Comparison of ENCODE assay signal across 8 cellular contexts in the genomic region with DNA sequence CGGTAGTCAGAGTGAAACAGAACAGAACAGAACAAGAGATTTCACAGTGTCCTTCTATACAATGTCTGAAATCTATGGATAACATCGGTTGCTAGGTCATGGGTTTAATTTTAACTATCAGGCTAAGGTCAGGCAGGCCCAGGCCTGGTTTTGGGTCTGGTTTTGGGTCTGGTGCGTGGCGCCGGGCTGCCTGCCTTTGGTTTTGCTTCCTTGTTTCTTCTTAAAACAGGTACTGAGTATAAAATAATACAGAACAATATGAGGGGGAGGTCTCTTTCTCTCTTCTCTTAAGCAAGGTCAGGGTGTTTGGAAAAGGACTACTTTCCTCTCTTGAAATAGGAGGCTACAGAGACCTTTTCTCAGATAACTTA. TPM values are rescaled to one million over a fixed set of nuclear protein-coding genes. Genes with fewer than 3 reads are reported as not detected.
DNase-seq lines count a peak whose midpoint lies in the region; ATAC-seq and TF ChIP-seq lines count a peak whose summit lies in the region.

No MANE protein-coding gene starts in this region.

- H3K4me3 Mint-ChIP-seq in activated naive CD4-positive, alpha-beta T cell treated with anti-CD3 and anti-CD28 coated beads for 36 hours, result peak overlapping the region; percentile 90

- H3K27ac ChIP-seq in lower lobe of right lung (peak overlapping the region; percentile 92), upper lobe of left lung (peak overlapping the region in 3 of 4 donors; percentile 75 to 81 (median 78))

- no peak for TF ChIP-seq EP300 in upper lobe of left lung (IDR thresholded peaks at IDR 0.05)

- H3K9me3 ChIP-seq in adipocyte (ENCODE audit: control insufficient read depth, low read length) (no peaks in the 10 kb centered on the region), lower lobe of right lung (no peaks in the 10 kb centered on the region), upper lobe of left lung (no peaks in the 10 kb centered on the region)

- peaks cover 3% of the 10 kb centered on the region for H3K27me3 Mint-ChIP-seq in activated naive CD4-positive, alpha-beta T cell treated with anti-CD3 and anti-CD28 coated beads for 36 hours (ENCODE audit: low read depth)

- peaks cover 16% of the 10 kb centered on the region for H3K36me3 ChIP-seq in adipocyte (ENCODE audit: control insufficient read depth, insufficient read depth, low read length, severe bottlenecking)
- peaks cover 17% of the 10 kb centered on the region for H3K36me3 ChIP-seq in lower lobe of right lung
- peaks cover 0 to 13% (median 7%) of the 10 kb centered on the region in 4 donors for H3K36me3 ChIP-seq in upper lobe of left lung

- peaks cover 49% of the 10 kb centered on the region for H3K4me1 Mint-ChIP-seq in activated naive CD4-positive, alpha-beta T cell treated with anti-CD3 and anti-CD28 coated beads for 36 hours (ENCODE audit: low read depth)

- H3K27ac Mint-ChIP-seq in activated naive CD4-positive, alpha-beta T cell treated with anti-CD3 and anti-CD28 coated beads for 36 hours, result peak overlapping the region; percentile 97

- WGBS in upper lobe of left lung, 2 donors, result 52 to 62% methylated on average over 5 of the region's 5 CpGs

- ATAC-seq in lower lobe of right lung (no peak), upper lobe of left lung (ENCODE audit: low FRiP score in 2 of 2) (no peak), left lobe of liver (no peak), HG03139 (IDR thresholded peaks at IDR 0.05; ENCODE audit: unreplicated experiment) (no peak)

- CTCF ChIA-PET in activated naive CD4-positive, alpha-beta T cell treated with anti-CD3 and anti-CD28 coated beads for 36 hours (lab: Charles Lee), result interaction anchor here (1.1 kb wide), 1 partner anchor 42 kb away, joined by 4 read pairs; no protein-coding TSS in a partner anchor

- TF ChIP-seq CTCF in lower lobe of right lung (IDR thresholded peaks at IDR 0.05) (no peak), upper lobe of left lung (IDR thresholded peaks at IDR 0.05) (no peak)

- peak overlapping the region; percentile 96 for H3K9ac ChIP-seq in adipocyte (ENCODE audit: low read length)

- H3K4me3 ChIP-seq in adipocyte (ENCODE audit: low read length) (peak overlapping the region; percentile 99), lower lobe of right lung (peak overlapping the region; percentile 90), upper lobe of left lung (peak overlapping the region in 3 of 4 donors; percentile 80 to 86 (median 81))

- intact Hi-C loops in activated naive CD4-positive, alpha-beta T cell treated with anti-CD3 and anti-CD28 coated beads for 36 hours (cut with micrococcal nuclease), result loop anchor here (2.0 to 10.0 kb wide), 4 partner anchors 272 to 1382 kb away; a partner anchor contains a TSS
- intact Hi-C loops in lower lobe of right lung (cut with DNase I), result no loop called here

- no peak for DNase-seq in activated naive CD4-positive, alpha-beta T cell treated with anti-CD3 and anti-CD28 coated beads for 36 hours
- no peak for DNase-seq in activated naive CD4-positive, alpha-beta T cell (lab: John Stamatoyannopoulos, UW)
- DNase-seq in adipocyte (ENCODE audit: low read depth) (no peak), lower lobe of right lung (no peak), upper lobe of left lung (no peak), left lobe of liver (ENCODE audit: low spot score) (no peak), NCI-H1105 (lab: John Stamatoyannopoulos, UW) (no peak)

- no peaks in the 10 kb centered on the region for H3K27me3 ChIP-seq in adipocyte (replicated peaks; ENCODE audit: control insufficient read depth, insufficient read depth, low read length)
- no peaks in the 10 kb centered on the region for H3K27me3 ChIP-seq in lower lobe of right lung (ENCODE audit: low read depth)
- no peaks in the 10 kb centered on the region for H3K27me3 ChIP-seq in upper lobe of left lung

- peaks cover 53% of the 10 kb centered on the region for H3K36me3 Mint-ChIP-seq in activated naive CD4-positive, alpha-beta T cell treated with anti-CD3 and anti-CD28 coated beads for 36 hours (ENCODE audit: low read depth)

- peaks cover 36% of the 10 kb centered on the region for H3K4me1 ChIP-seq in adipocyte (ENCODE audit: control insufficient read depth, insufficient read depth, low read length)
- H3K4me1 ChIP-seq in lower lobe of right lung, result peaks cover 56% of the 10 kb centered on the region
- H3K4me1 ChIP-seq in upper lobe of left lung, result peaks cover 28 to 48% (median 36%) of the 10 kb centered on the region in 4 donors

- no peak for TF ChIP-seq POLR2A in upper lobe of left lung (IDR thresholded peaks at IDR 0.05)

- no peaks in the 10 kb centered on the region for H3K9me3 Mint-ChIP-seq in activated naive CD4-positive, alpha-beta T cell treated with anti-CD3 and anti-CD28 coated beads for 36 hours

RNA-seq across cellular contexts. Expression of a gene that starts 1.4 kb away (rescaled TPM):
- total RNA-seq in activated naive CD4-positive, alpha-beta T cell treated with anti-CD3 and anti-CD28 coated beads for 36 hours, result 10 to 100 TPM; 85.2 to 87.2 TPM
- 23.8 TPM for total RNA-seq in lower lobe of right lung
- 10 to 100 TPM in 5 of 6 donors, 1 to 10 TPM in 1; 7.5 to 37.6 (median 18.4) TPM for total RNA-seq in upper lobe of left lung
- 7.1 TPM for total RNA-seq in left lobe of liver

RNA-seq across cellular contexts. Expression of a gene that starts 16.2 kb away (rescaled TPM):
- total RNA-seq in activated naive CD4-positive, alpha-beta T cell treated with anti-CD3 and anti-CD28 coated beads for 36 hours, result 10 to 100 TPM; 51.2 to 56.5 TPM
- total RNA-seq in lower lobe of right lung (32.0 TPM), upper lobe of left lung (100 to 1,000 TPM in 1 of 6 donors, 10 to 100 TPM in 5; 41.3 to 119 (median 67.0) TPM), left lobe of liver (5.7 TPM)
